ENCODE assay signal across 12 cellular contexts in genomic region chr4:108109997-108110416, GRCh38. TPM values are rescaled to one million over a fixed set of nuclear protein-coding genes. Genes with fewer than 3 reads are reported as not detected.
DNase-seq lines count a peak whose midpoint lies in the region; ATAC-seq and TF ChIP-seq lines count a peak whose summit lies in the region.
"Had no signal": no experiment of that assay in that cellular context is flagged by ENCODE, and none has a peak within 500 bp of the region (broad histone marks: within the 10 kb centered on the region; RNA-seq: fewer than 3 reads in every experiment).

No MANE protein-coding gene starts in this region.

- POLR2A ChIA-PET in HEK293 (lab: Yijun Ruan, JAX) (no interaction called here), SK-N-SH (lab: Yijun Ruan, JAX) (no interaction called here)

- no peaks in the 10 kb centered on the region for H3K9me2 ChIP-seq in SK-N-SH

- TF ChIP-seq EP300 in SK-N-SH (IDR thresholded peaks at IDR 0.05; ENCODE audit: borderline replicate concordance in 1 of 2, low read depth in 1 of 2, low read length in 1 of 2): no peak

- TF ChIP-seq CTCF in HEK293 (tag by site-specific recombination; IDR thresholded peaks at IDR 0.05): no peak
- no peak for TF ChIP-seq CTCF in SK-N-SH (IDR thresholded peaks at IDR 0.05)

- no peak overlapping the region for H3K4me2 ChIP-seq in SK-N-SH

- no peaks in the 10 kb centered on the region for H3K9me3 Mint-ChIP-seq in activated naive CD4-positive, alpha-beta T cell treated with anti-CD3 and anti-CD28 coated beads, Interleukin-2, amount 10 ng/mL, durations not matched to agents 7 days and 5 days

- H3K27ac ChIP-seq in HEK293 (ENCODE audit: extremely low read depth, low read depth, low read length): no peak overlapping the region
- no peak overlapping the region for H3K27ac ChIP-seq in SK-N-SH (ENCODE audit: low read depth in 2 of 2, low read length in 1 of 2)
- H3K27ac ChIP-seq: left lung, skin epidermis had no signal

- no peaks in the 10 kb centered on the region for H3K79me2 ChIP-seq in SK-N-SH (ENCODE audit: insufficient read depth)

- H4K20me1 ChIP-seq in SK-N-SH (ENCODE audit: insufficient read depth): no peaks in the 10 kb centered on the region

- no peak for DNase-seq in activated naive CD4-positive, alpha-beta T cell treated with anti-CD3 and anti-CD28 coated beads, Interleukin-2, amount 10 ng/mL, durations not matched to agents 7 days and 5 days
- no peak for DNase-seq in activated naive CD4-positive, alpha-beta T cell treated with Interleukin-2 at 50 U/mL for 16 hours
- DNase-seq in renal cortical epithelial cell (ENCODE audit: low read depth) (peak; percentile 45), SK-N-SH (no peak), GOT3 (lab: John Stamatoyannopoulos, UW) (no peak)
- no peak for DNase-seq in effector CD8-positive, alpha-beta T cell (lab: John Stamatoyannopoulos, UW)
- DNase-seq: activated gamma-delta T cell treated with Interleukin-2 at 50 U/mL for 16 hours, left lung, NCI-H1092 treated with DMSO at 0.1 percent for 48 hours had no signal

- H3K36me3 ChIP-seq in HEK293 (ENCODE audit: control insufficient read depth in 2 of 2, insufficient read depth in 1 of 2, low read length in 2 of 2) (no peaks in the 10 kb centered on the region), SK-N-SH (replicated peaks in 1 of 2; ENCODE audit: control insufficient read depth in 1 of 2, insufficient read depth in 2 of 2, low read length in 1 of 2) (no peaks in the 10 kb centered on the region)
- H3K36me3 ChIP-seq: left lung had no signal

- H3K9ac ChIP-seq in SK-N-SH: no peak overlapping the region

- H3F3A ChIP-seq in SK-N-SH (replicated peaks; ENCODE audit: insufficient read depth): no peaks in the 10 kb centered on the region

- CTCF ChIA-PET in activated naive CD4-positive, alpha-beta T cell treated with anti-CD3 and anti-CD28 coated beads, Interleukin-2, amount 10 ng/mL, durations not matched to agents 7 days and 5 days (lab: Charles Lee): interaction anchor here (0.8 to 1.1 kb wide), 2 partner anchors 30 to 384 kb away, joined by 3 read pairs; no protein-coding TSS in a partner anchor
- CTCF ChIA-PET in HEK293 (lab: Yijun Ruan, JAX) (no interaction called here), SK-N-SH (lab: Yijun Ruan, JAX) (no interaction called here)

- no peak for TF ChIP-seq RAD21 in SK-N-SH (IDR thresholded peaks at IDR 0.05; ENCODE audit: low read length)

- H3K27me3 Mint-ChIP-seq in activated naive CD4-positive, alpha-beta T cell treated with anti-CD3 and anti-CD28 coated beads, Interleukin-2, amount 10 ng/mL, durations not matched to agents 7 days and 5 days: no peaks in the 10 kb centered on the region

- peak overlapping the region; percentile 63 for H3K4me3 Mint-ChIP-seq in activated naive CD4-positive, alpha-beta T cell treated with anti-CD3 and anti-CD28 coated beads, Interleukin-2, amount 10 ng/mL, durations not matched to agents 7 days and 5 days

- H3K36me3 Mint-ChIP-seq in activated naive CD4-positive, alpha-beta T cell treated with anti-CD3 and anti-CD28 coated beads, Interleukin-2, amount 10 ng/mL, durations not matched to agents 7 days and 5 days: peaks cover 66% of the 10 kb centered on the region

- no peak overlapping the region for H2AFZ ChIP-seq in SK-N-SH (ENCODE audit: low read depth)

- H3K9me3 ChIP-seq in HEK293 (ENCODE audit: control insufficient read depth, insufficient read depth, low read depth, low read length) (no peaks in the 10 kb centered on the region), SK-N-SH (no peaks in the 10 kb centered on the region)
- H3K9me3 ChIP-seq: left lung had no signal

- H3K4me1 ChIP-seq in HEK293 (ENCODE audit: control insufficient read depth, insufficient read depth, low read length) (no peaks in the 10 kb centered on the region), SK-N-SH (ENCODE audit: control insufficient read depth in 1 of 2, insufficient read depth in 2 of 2, low read depth in 1 of 2, low read length in 1 of 2) (peaks cover 0 to 2% of the 10 kb centered on the region in 2 experiments; a peak in 1 of 4 replicates)
- H3K4me1 ChIP-seq: left lung had no signal

- H3K4me3 ChIP-seq in HEK293 (ENCODE audit: low read depth, low read length) (no peak overlapping the region), SK-N-SH (ENCODE audit: low read depth in 2 of 2, low read length in 1 of 2) (no peak overlapping the region)
- H3K4me3 ChIP-seq: left lung, skin epidermis had no signal

- peaks cover 94% of the 10 kb centered on the region for H3K4me1 Mint-ChIP-seq in activated naive CD4-positive, alpha-beta T cell treated with anti-CD3 and anti-CD28 coated beads, Interleukin-2, amount 10 ng/mL, durations not matched to agents 7 days and 5 days

- H3K27ac Mint-ChIP-seq in activated naive CD4-positive, alpha-beta T cell treated with anti-CD3 and anti-CD28 coated beads, Interleukin-2, amount 10 ng/mL, durations not matched to agents 7 days and 5 days: peak overlapping the region; percentile 94

- 4% methylated on average over 2 of the region's 2 CpGs for WGBS in SK-N-SH (ENCODE audit: low lambda C conversion rate)

- ATAC-seq in HG03460 (IDR thresholded peaks at IDR 0.05; ENCODE audit: unreplicated experiment): peak; percentile 75

- H3K27me3 ChIP-seq in SK-N-SH (ENCODE audit: insufficient read depth): peaks cover 24% of the 10 kb centered on the region
- H3K27me3 ChIP-seq: left lung had no signal

TF ChIP-seq in HEK293, 187 proteins besides CTCF, POLR2A, EP300 and RAD21:
- TF ChIP-seq ZNF670 (tag by site-specific recombination; IDR thresholded peaks at IDR 0.05; ENCODE audit: low read depth) (no peak), PRDM6 (tag by site-specific recombination; IDR thresholded peaks at IDR 0.05) (peak; percentile 25; the same call in 1 of the 2 replicates), ZNF701 (tag by site-specific recombination; IDR thresholded peaks at IDR 0.05) (no peak), PRDM1 (tag by site-specific recombination; IDR thresholded peaks at IDR 0.05) (peak; percentile 60; the same call in 1 of the 2 replicates)

TF ChIP-seq in SK-N-SH, 30 proteins besides CTCF, POLR2A, EP300 and RAD21 (continues in another document):
- no peak for TF ChIP-seq TEAD4 (IDR thresholded peaks at IDR 0.05; ENCODE audit: borderline replicate concordance, insufficient read depth)
- no peak for TF ChIP-seq NRF1 (IDR thresholded peaks at IDR 0.05; ENCODE audit: low read depth, low read length)
- no peak for TF ChIP-seq NFIC (IDR thresholded peaks at IDR 0.05; ENCODE audit: borderline replicate concordance)
- no peak for TF ChIP-seq FOXJ3 (CRISPR knock-in tag; IDR thresholded peaks at IDR 0.05)
- no peak for TF ChIP-seq RCOR1 (IDR thresholded peaks at IDR 0.05; ENCODE audit: low read length)
- no peak for TF ChIP-seq FOXM1 (IDR thresholded peaks at IDR 0.05; ENCODE audit: low read depth)
- no peak for TF ChIP-seq JUND (IDR thresholded peaks at IDR 0.05)
- no peak for TF ChIP-seq RFX5 (IDR thresholded peaks at IDR 0.05; ENCODE audit: low read length)
- no peak for TF ChIP-seq USF1 (IDR thresholded peaks at IDR 0.05; ENCODE audit: borderline replicate concordance, low read depth)
- TF ChIP-seq RXRA (IDR thresholded peaks at IDR 0.05; ENCODE audit: borderline replicate concordance, low read depth): no peak
- TF ChIP-seq REST (IDR thresholded peaks at IDR 0.05; ENCODE audit: low read depth, low read length): no peak
- no peak for TF ChIP-seq PBX3 (IDR thresholded peaks at IDR 0.05)
- TF ChIP-seq TCF12 (IDR thresholded peaks at IDR 0.05): no peak
- TF ChIP-seq MEF2A (IDR thresholded peaks at IDR 0.05; ENCODE audit: borderline replicate concordance, low read depth): no peak

RNA-seq across cellular contexts. Expression of gene LEF1, which starts 58.7 kb away (rescaled TPM):
- 0.52 and 18.6 TPM in 2 replicates for total RNA-seq in renal cortical epithelial cell
- 0.36 and 0.89 TPM in 2 replicates for polyA plus RNA-seq in SK-N-SH (2012; rRNA removed)
- 1.1 and 1.6 TPM in 2 replicates for polyA plus RNA-seq in SK-N-SH (2012; cell fraction: cytosol; rRNA removed)
- polyA plus RNA-seq in SK-N-SH (2012; cell fraction: nucleus; rRNA removed): 0.57 and 0.76 TPM in 2 replicates
